16 cellular contexts compared by ENCODE assay signal in the genomic region with DNA sequence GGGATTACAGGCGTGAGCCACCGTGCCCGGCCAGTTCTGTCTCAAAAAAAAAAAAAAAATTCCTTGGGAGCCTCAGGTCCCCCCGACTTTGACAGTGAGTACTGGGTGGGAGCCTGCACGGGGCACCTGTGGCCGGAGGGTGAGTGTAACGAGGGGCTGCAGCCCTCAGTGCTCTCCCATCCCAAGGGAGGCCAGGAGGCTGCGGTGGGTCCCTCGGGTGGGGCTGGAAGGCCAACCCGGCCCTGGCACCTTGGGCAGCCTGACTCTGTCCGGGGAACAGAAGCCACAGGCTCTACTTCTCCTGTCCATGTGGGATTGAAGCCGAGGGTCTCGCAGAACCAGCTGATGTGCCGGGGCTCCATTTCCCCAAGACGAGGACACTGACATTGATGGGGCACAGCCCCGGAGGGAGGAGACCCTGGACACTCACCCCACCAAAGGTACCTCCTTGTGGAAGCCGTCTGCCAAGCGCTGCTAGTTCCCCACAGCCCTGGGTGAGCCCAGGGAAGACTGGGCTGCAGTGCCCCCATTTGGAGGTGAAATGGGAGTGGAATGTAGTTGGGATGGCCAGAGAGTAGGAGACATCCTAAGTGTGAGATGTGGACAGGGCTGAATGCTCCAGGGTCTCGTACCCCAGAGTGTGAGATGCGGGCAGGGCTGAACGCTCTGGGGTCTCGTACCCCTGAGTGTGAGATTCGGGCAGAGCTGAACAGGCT. TPM values are rescaled to one million over a fixed set of nuclear protein-coding genes. Genes with fewer than 3 reads are reported as not detected.
DNase-seq lines count a peak whose midpoint lies in the region; TF ChIP-seq lines count a peak whose summit lies in the region.
"Had no signal": no experiment of that assay in that cellular context is flagged by ENCODE, and none has a peak within 500 bp of the region (broad histone marks: within the 10 kb centered on the region; RNA-seq: fewer than 3 reads in every experiment).

No MANE protein-coding gene starts in this region.

- no peak overlapping the region for H3K4me3 Mint-ChIP-seq in endodermal cell
- H3K4me3 Mint-ChIP-seq: activated B cell treated with CpG ODN at 0.5 μM for 24 hours; CD4-positive, alpha-beta T cell; dendritic cell treated with granulocyte-macrophage colony-stimulating factor and Interleukin-4, amounts not matched to agents 40 ng/mL and 50 ng/mL, for 4 days had no signal

- peaks cover 42% of the 10 kb centered on the region for H3K27me3 Mint-ChIP-seq in endodermal cell (ENCODE audit: insufficient read depth)

- H3K9me3 ChIP-seq in NT2/D1 (ENCODE audit: insufficient read depth, low read length), result no peaks in the 10 kb centered on the region
- H3K9me3 ChIP-seq in endodermal cell (ENCODE audit: control insufficient read depth, low read length), result no peaks in the 10 kb centered on the region
- H3K9me3 ChIP-seq: adrenal gland, HAP-1, tibial artery had no signal

- H3K9me3 Mint-ChIP-seq in endodermal cell, result no peaks in the 10 kb centered on the region
- H3K9me3 Mint-ChIP-seq: activated B cell treated with CpG ODN at 0.5 μM for 24 hours; CD4-positive, alpha-beta T cell; dendritic cell treated with granulocyte-macrophage colony-stimulating factor and Interleukin-4, amounts not matched to agents 40 ng/mL and 50 ng/mL, for 4 days had no signal

- H3K4me1 Mint-ChIP-seq in endodermal cell, result peaks cover 4% of the 10 kb centered on the region

- no peak overlapping the region for H3K27ac ChIP-seq in endodermal cell (ENCODE audit: low read depth, low read length)
- H3K27ac ChIP-seq: adrenal gland, SK-N-MC, tibial artery had no signal

- no peak overlapping the region for H3K4me3 ChIP-seq in NT2/D1 (ENCODE audit: insufficient read length, low read depth)
- no peak overlapping the region for H3K4me3 ChIP-seq in endodermal cell (ENCODE audit: low read length)
- H3K4me3 ChIP-seq: adrenal gland, HAP-1, SK-N-MC, tibial artery had no signal

- H3K4me1 ChIP-seq in NT2/D1 (ENCODE audit: insufficient read depth, insufficient read length) (peaks cover 33% of the 10 kb centered on the region), endodermal cell (ENCODE audit: control insufficient read depth, insufficient read depth, low read length) (no peaks in the 10 kb centered on the region)
- H3K4me1 ChIP-seq: HAP-1 had no signal

- 90 to 95% methylated on average over 11 to 23 of the region's 23 CpGs for WGBS in endodermal cell (ENCODE audit: insufficient coverage in 1 of 2, insufficient read length in 1 of 2), 2 experiments

- H3K36me3 Mint-ChIP-seq in endodermal cell (ENCODE audit: low read depth), result no peaks in the 10 kb centered on the region

- H3K27me3 ChIP-seq in NT2/D1 (ENCODE audit: insufficient read depth, insufficient read length), result peaks cover 50% of the 10 kb centered on the region
- peaks cover 52% of the 10 kb centered on the region for H3K27me3 ChIP-seq in endodermal cell (ENCODE audit: control insufficient read depth, insufficient read depth, low read length, poor library complexity, severe bottlenecking)
- H3K27me3 ChIP-seq: adrenal gland had no signal

- no peak overlapping the region for H3K27ac Mint-ChIP-seq in endodermal cell
- H3K27ac Mint-ChIP-seq: activated B cell treated with CpG ODN at 0.5 μM for 24 hours; CD4-positive, alpha-beta T cell; dendritic cell treated with granulocyte-macrophage colony-stimulating factor and Interleukin-4, amounts not matched to agents 40 ng/mL and 50 ng/mL, for 4 days had no signal

- DNase-seq in NT2/D1 (ENCODE audit: low read depth, low spot score) (no peak), endodermal cell (no peak), GM19240 (ENCODE audit: insufficient read length, low spot score) (no peak), T-helper 1 cell (no peak)
- DNase-seq: activated T-cell treated with anti-CD3 and anti-CD28 coated beads for 4 hours; CD4-positive, alpha-beta T cell; mesenchymal stem cell; NCI-H2029; occipital lobe; stimulated activated CD4-positive, alpha-beta T cell treated with anti-CD3 and anti-CD28 coated beads, Interleukin-15, amount 100 ng/mL, for 24 hours; tibial artery had no signal

- peak overlapping the region; percentile 53 for H3K9ac ChIP-seq in NT2/D1 (ENCODE audit: insufficient read length, low read depth)
- H3K9ac ChIP-seq in endodermal cell (ENCODE audit: extremely low read depth, low read length, poor library complexity, severe bottlenecking), result no peak overlapping the region

- TF ChIP-seq CTCF in endodermal cell (conservative IDR thresholded peaks at IDR 0.05), result peak; percentile 31

- H3K36me3 ChIP-seq in NT2/D1 (ENCODE audit: insufficient read depth, insufficient read length, low read length), result no peaks in the 10 kb centered on the region
- no peaks in the 10 kb centered on the region for H3K36me3 ChIP-seq in endodermal cell (ENCODE audit: control insufficient read depth, insufficient read depth, low read length)
- H3K36me3 ChIP-seq: HAP-1 had no signal

RNA-seq across cellular contexts. Expression of a gene that starts 2.3 kb away (rescaled TPM):
- total RNA-seq in endodermal cell, result 1 to 10 TPM in 1 of 2 donors, under 1 TPM in 1; 0.55 to 1.0 TPM
- 0.21 TPM for polyA plus RNA-seq in endodermal cell (2013, experiment 1 of 2)
- polyA plus RNA-seq in endodermal cell (2013, experiment 2 of 2), result 0.08 TPM
- total RNA-seq: activated B cell treated with CpG ODN at 0.5 μM for 24 hours; CD4-positive, alpha-beta T cell had no signal

RNA-seq across cellular contexts. Expression of a gene that starts 8.6 kb away (rescaled TPM):
- total RNA-seq in endodermal cell, result 10 to 100 TPM; 22.4 to 25.6 TPM
- 4.3 TPM for polyA plus RNA-seq in endodermal cell (2013, experiment 1 of 2)
- polyA plus RNA-seq in endodermal cell (2013, experiment 2 of 2), result 3.6 TPM

RNA-seq across cellular contexts. Expression of a gene that starts 16.0 kb away (rescaled TPM):
- 10 to 100 TPM; 51.0 to 93.3 TPM for total RNA-seq in endodermal cell
- polyA plus RNA-seq in endodermal cell (2013, experiment 1 of 2), result 33.2 TPM
- 31.8 TPM for polyA plus RNA-seq in endodermal cell (2013, experiment 2 of 2)

RNA-seq across cellular contexts. Expression of a gene that starts 22.1 kb away (rescaled TPM):
- 10 to 100 TPM; 26.3 to 31.1 TPM for total RNA-seq in endodermal cell
- polyA plus RNA-seq in endodermal cell (2013, experiment 1 of 2), result 7.8 TPM
- polyA plus RNA-seq in endodermal cell (2013, experiment 2 of 2), result 8.3 TPM
